ENCODE assay signal across 9 cellular contexts in the genomic region with DNA sequence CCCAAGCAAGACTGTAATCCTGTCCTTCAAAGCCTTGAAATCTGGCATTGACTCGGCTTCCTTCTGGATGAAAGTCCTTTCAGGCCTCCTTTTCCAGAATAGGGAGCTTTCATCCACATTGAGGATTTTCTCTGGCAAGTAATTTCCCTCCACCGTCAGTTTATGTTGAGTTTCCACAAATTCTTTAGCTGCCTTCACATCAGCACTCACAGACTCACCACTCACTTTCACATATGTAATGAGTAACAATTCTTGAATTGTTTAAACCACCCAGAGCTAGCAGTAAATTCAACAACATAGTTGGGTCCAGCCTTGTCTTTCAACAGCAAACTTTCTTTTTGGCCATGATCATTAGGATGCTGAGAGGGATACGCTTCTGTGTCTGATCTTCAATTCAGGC.
"Had no signal": no experiment of that assay in that cellular context is flagged by ENCODE, and none has a peak within 500 bp of the region (broad histone marks: within the 10 kb centered on the region; RNA-seq: fewer than 3 reads in every experiment).

No MANE protein-coding gene starts in this region.

- H3K9ac ChIP-seq: KMS-11 had no signal

- H3K27ac Mint-ChIP-seq: HFFc6, IgD-negative memory B cell had no signal

- H3K4me2 ChIP-seq: KMS-11 had no signal

- DNase-seq: H9, HFFc6, Karpas-422, KBM-7 had no signal

- H3K27ac ChIP-seq: HL-60, KMS-11 had no signal

- H3K36me3 Mint-ChIP-seq: IgD-negative memory B cell had no signal

- ATAC-seq: HCT116, HepG2 had no signal

- H3K4me3 Mint-ChIP-seq: H9, HFFc6, IgD-negative memory B cell had no signal

- H3K9me3 Mint-ChIP-seq: HFFc6 had no signal
